In the genomic region with DNA sequence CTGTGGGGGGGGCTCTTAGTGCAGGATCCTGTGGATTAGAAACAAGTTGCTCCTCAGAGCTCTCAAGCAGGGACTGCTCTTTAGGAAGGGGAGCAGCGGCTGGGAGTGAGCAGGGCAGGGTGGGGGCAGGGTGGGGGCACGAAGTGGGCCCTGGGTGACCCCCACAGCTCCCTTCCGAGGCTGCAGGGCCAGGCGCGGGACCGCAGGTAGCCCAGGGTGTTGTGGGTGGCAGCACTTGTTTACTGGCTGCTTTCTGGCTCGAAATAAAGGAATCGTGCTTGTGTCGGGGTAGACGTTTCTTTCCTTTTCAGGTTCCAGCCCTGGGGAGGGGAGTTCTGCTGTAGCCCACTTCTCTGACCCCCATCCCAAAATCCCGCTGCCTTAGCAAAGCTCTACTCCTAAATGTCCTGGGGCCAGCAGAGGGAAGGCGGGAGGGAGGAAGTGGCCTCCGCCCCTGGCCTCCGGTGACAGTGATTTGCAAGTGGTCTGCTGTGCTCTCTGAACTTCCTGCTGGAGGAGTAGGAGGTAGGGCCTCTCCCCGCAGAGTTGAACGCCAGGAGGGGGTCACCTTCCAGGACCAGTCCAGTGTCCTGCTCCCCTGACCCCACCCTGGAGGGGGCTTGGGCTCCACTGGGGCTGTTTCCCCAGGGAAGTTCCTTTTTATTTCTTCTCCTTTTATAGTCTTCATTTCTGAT, we compare ENCODE assay signal across 16 cellular contexts. TPM values are rescaled to one million over a fixed set of nuclear protein-coding genes. Genes with fewer than 3 reads are reported as not detected.
DNase-seq lines count a peak whose midpoint lies in the region; ATAC-seq and TF ChIP-seq lines count a peak whose summit lies in the region.
"Had no signal": no experiment of that assay in that cellular context is flagged by ENCODE, and none has a peak within 500 bp of the region (broad histone marks: within the 10 kb centered on the region; RNA-seq: fewer than 3 reads in every experiment).

No MANE protein-coding gene starts in this region.

- H3K27me3 ChIP-seq in aorta (ENCODE audit: control insufficient read depth in 1 of 2, insufficient read depth in 2 of 2, low read length in 1 of 2) (no peaks in the 10 kb centered on the region), breast epithelium (peaks cover 0 to 44% of the 10 kb centered on the region in 2 donors)
- H3K27me3 ChIP-seq: MG63 had no signal

- ATAC-seq in aorta (ENCODE audit: low FRiP score) (no peak), HG02885 (IDR thresholded peaks at IDR 0.05; ENCODE audit: poor library complexity, unreplicated experiment) (no peak)
- ATAC-seq: foreskin keratinocyte had no signal

- no peak overlapping the region for H3K27ac Mint-ChIP-seq in activated CD4-positive, alpha-beta memory T cell treated with anti-CD3 and anti-CD28 coated beads for 36 hours

- no peaks in the 10 kb centered on the region for H3K27me3 Mint-ChIP-seq in activated CD4-positive, alpha-beta memory T cell treated with anti-CD3 and anti-CD28 coated beads for 36 hours

- H3K4me3 ChIP-seq in aorta (ENCODE audit: low read length in 2 of 2), result no peak overlapping the region
- no peak overlapping the region for H3K4me3 ChIP-seq in breast epithelium
- H3K4me3 ChIP-seq: MG63 had no signal

- H3K9me3 ChIP-seq in aorta (ENCODE audit: control insufficient read depth, low read length) (no peaks in the 10 kb centered on the region), breast epithelium (no peaks in the 10 kb centered on the region)
- H3K9me3 ChIP-seq: MG63, SK-N-SH had no signal

- no peaks in the 10 kb centered on the region for H3K36me3 Mint-ChIP-seq in activated CD4-positive, alpha-beta memory T cell treated with anti-CD3 and anti-CD28 coated beads for 36 hours

- WGBS in aorta, 2 donors, result 55 to 59% methylated on average over 15 to 16 of the region's 16 CpGs

- no peaks in the 10 kb centered on the region for H3K4me1 ChIP-seq in aorta (ENCODE audit: control insufficient read depth in 1 of 2, insufficient read depth in 2 of 2, low read length in 2 of 2)
- H3K4me1 ChIP-seq in breast epithelium, result no peaks in the 10 kb centered on the region
- H3K4me1 ChIP-seq: foreskin keratinocyte had no signal

- no peaks in the 10 kb centered on the region for H3K9me3 Mint-ChIP-seq in activated CD4-positive, alpha-beta memory T cell treated with anti-CD3 and anti-CD28 coated beads for 36 hours

- H3K36me3 ChIP-seq in aorta (ENCODE audit: control insufficient read depth in 1 of 2, insufficient read depth in 2 of 2, low read length in 1 of 2) (no peaks in the 10 kb centered on the region), breast epithelium (no peaks in the 10 kb centered on the region)
- H3K36me3 ChIP-seq: MG63 had no signal

- no peak for TF ChIP-seq CTCF in breast epithelium (IDR thresholded peaks at IDR 0.05)

- DNase-seq in stimulated activated CD4-positive, alpha-beta T cell treated with anti-CD3 and anti-CD28 coated beads, Interleukin-4, amount 100 ng/mL, for 24 hours, result peak; percentile 4
- no peak for DNase-seq in stimulated activated CD4-positive, alpha-beta T cell treated with anti-CD3 and anti-CD28 coated beads, Interleukin-1b, Interleukin-23, amount 100 ng/mL, for 48 hours
- peak; percentile 17 for DNase-seq in activated CD4-positive, alpha-beta memory T cell treated with anti-CD3 and anti-CD28 coated beads for 36 hours
- peak; percentile 43 for DNase-seq in left kidney (ENCODE audit: low read depth, low spot score)
- peak; percentile 42 to 70 for DNase-seq in aorta
- DNase-seq in NCI-H187 (lab: John Stamatoyannopoulos, UW), result no peak
- DNase-seq in breast epithelium (ENCODE audit: low spot score in 2 of 2), result no peak
- DNase-seq: activated CD4-positive, alpha-beta T cell treated with anti-CD3 and anti-CD28 coated beads for 48 hours; foreskin keratinocyte; GF-D8; MG63; NCI-H510A; SK-N-SH; stimulated activated CD4-positive, alpha-beta T cell treated with anti-CD3 and anti-CD28 coated beads, Interleukin-15, amount 100 ng/mL, for 24 hours had no signal

- no peak overlapping the region for H3K27ac ChIP-seq in aorta (ENCODE audit: low read depth in 1 of 2, low read length in 2 of 2)
- H3K27ac ChIP-seq in breast epithelium, result no peak overlapping the region
- H3K27ac ChIP-seq: foreskin keratinocyte, HL-60 had no signal

- intact Hi-C loops in activated CD4-positive, alpha-beta memory T cell treated with anti-CD3 and anti-CD28 coated beads for 36 hours (cut with micrococcal nuclease), result no loop called here
- intact Hi-C loops in aorta (cut with DNase I) (no loop called here), breast epithelium (cut with DNase I; ENCODE audit: low total_unique reads) (loop anchor here (5.0 kb wide), 1 partner anchor 690 kb away; no protein-coding TSS in a partner anchor)

- no peak overlapping the region for H3K4me3 Mint-ChIP-seq in activated CD4-positive, alpha-beta memory T cell treated with anti-CD3 and anti-CD28 coated beads for 36 hours

- CTCF ChIA-PET in activated CD4-positive, alpha-beta memory T cell treated with anti-CD3 and anti-CD28 coated beads for 36 hours (lab: Charles Lee), result no interaction called here

- POLR2A ChIA-PET in activated CD4-positive, alpha-beta memory T cell treated with anti-CD3 and anti-CD28 coated beads for 36 hours (lab: Charles Lee), result no interaction called here

- TF ChIP-seq POLR2A in breast epithelium (IDR thresholded peaks at IDR 0.05), result no peak

- H3K4me1 Mint-ChIP-seq in activated CD4-positive, alpha-beta memory T cell treated with anti-CD3 and anti-CD28 coated beads for 36 hours (ENCODE audit: low read depth), result peaks cover 16% of the 10 kb centered on the region

RNA-seq across cellular contexts. Expression of a gene that starts 8.3 kb away (rescaled TPM):
- total RNA-seq in activated CD4-positive, alpha-beta memory T cell treated with anti-CD3 and anti-CD28 coated beads for 36 hours, result under 1 TPM; 0.31 to 0.36 TPM
- total RNA-seq in aorta (under 1 TPM in 1 of 2 donors, not detected in 1; 0.26 TPM), breast epithelium (1 to 10 TPM in 1 of 3 donors, under 1 TPM in 2; 0.33 to 3.0 (median 0.44) TPM)
- 1 to 10 TPM in 1 of 2 donors, not detected in 1; 6.4 TPM for polyA plus RNA-seq in aorta
- total RNA-seq: foreskin keratinocyte had no signal
- polyA plus RNA-seq: foreskin keratinocyte had no signal

RNA-seq across cellular contexts. Expression of a gene that starts 40.7 kb away (rescaled TPM):
- under 1 TPM; 0.65 to 0.93 TPM for total RNA-seq in activated CD4-positive, alpha-beta memory T cell treated with anti-CD3 and anti-CD28 coated beads for 36 hours
- total RNA-seq in aorta (not detected), breast epithelium (1 to 10 TPM in 1 of 3 donors, not detected in 2; 2.6 TPM)
- polyA plus RNA-seq in aorta, result not detected
- total RNA-seq: foreskin keratinocyte had no signal
- polyA plus RNA-seq: foreskin keratinocyte had no signal

RNA-seq across cellular contexts. Expression of a gene that starts 41.4 kb away (rescaled TPM):
- 10 to 100 TPM; 47.4 to 47.6 TPM for total RNA-seq in activated CD4-positive, alpha-beta memory T cell treated with anti-CD3 and anti-CD28 coated beads for 36 hours
- total RNA-seq in aorta (under 1 TPM; 0.39 to 0.75 TPM), breast epithelium (under 1 TPM; 0.16 to 0.88 (median 0.33) TPM)
- not detected for polyA plus RNA-seq in aorta
- total RNA-seq: foreskin keratinocyte had no signal
- polyA plus RNA-seq: foreskin keratinocyte, SK-N-SH had no signal

RNA-seq across cellular contexts. Expression of a gene that starts 52.3 kb away (rescaled TPM):
- total RNA-seq in activated CD4-positive, alpha-beta memory T cell treated with anti-CD3 and anti-CD28 coated beads for 36 hours, result under 1 TPM; 0.10 to 0.12 TPM
- total RNA-seq in aorta (not detected), breast epithelium (under 1 TPM in 1 of 3 donors, not detected in 2; 0.15 TPM)
- not detected for polyA plus RNA-seq in aorta
- total RNA-seq: foreskin keratinocyte had no signal
- polyA plus RNA-seq: foreskin keratinocyte, SK-N-SH had no signal

Comparison
In these comparisons a context has a peak if more than half of its experiments do, and no peak if none do; other contexts are left out.
1. DNase-seq: peak in stimulated activated CD4-positive, alpha-beta T cell treated with anti-CD3 and anti-CD28 coated beads, Interleukin-4, amount 100 ng/mL, for 24 hours (single experiment), activated CD4-positive, alpha-beta memory T cell treated with anti-CD3 and anti-CD28 coated beads for 36 hours (single experiment), left kidney (single experiment) and aorta (2 of 2); none in stimulated activated CD4-positive, alpha-beta T cell treated with anti-CD3 and anti-CD28 coated beads, Interleukin-1b, Interleukin-23, amount 100 ng/mL, for 48 hours (single experiment), NCI-H187 (0 of 2) and breast epithelium (0 of 2).
2. RNA of a gene that starts 41.4 kb away (total RNA-seq): 47.4 to 47.6 TPM in activated CD4-positive, alpha-beta memory T cell treated with anti-CD3 and anti-CD28 coated beads for 36 hours; 0.39 to 0.75 TPM in aorta and 0.16 to 0.88 TPM in breast epithelium; every median in the first group is over 10 times any median in the second.